In genomic region chr12:26939192-26939832, GRCh38 we compare ENCODE assay signal across 1 cellular context.
TF ChIP-seq lines count a peak whose summit lies in the region.

No MANE protein-coding gene starts in this region.

TF ChIP-seq in K562, 482 proteins besides CTCF, POLR2A, EP300 and RAD21 (continued from another document):
- TF ChIP-seq, protein P1, sequence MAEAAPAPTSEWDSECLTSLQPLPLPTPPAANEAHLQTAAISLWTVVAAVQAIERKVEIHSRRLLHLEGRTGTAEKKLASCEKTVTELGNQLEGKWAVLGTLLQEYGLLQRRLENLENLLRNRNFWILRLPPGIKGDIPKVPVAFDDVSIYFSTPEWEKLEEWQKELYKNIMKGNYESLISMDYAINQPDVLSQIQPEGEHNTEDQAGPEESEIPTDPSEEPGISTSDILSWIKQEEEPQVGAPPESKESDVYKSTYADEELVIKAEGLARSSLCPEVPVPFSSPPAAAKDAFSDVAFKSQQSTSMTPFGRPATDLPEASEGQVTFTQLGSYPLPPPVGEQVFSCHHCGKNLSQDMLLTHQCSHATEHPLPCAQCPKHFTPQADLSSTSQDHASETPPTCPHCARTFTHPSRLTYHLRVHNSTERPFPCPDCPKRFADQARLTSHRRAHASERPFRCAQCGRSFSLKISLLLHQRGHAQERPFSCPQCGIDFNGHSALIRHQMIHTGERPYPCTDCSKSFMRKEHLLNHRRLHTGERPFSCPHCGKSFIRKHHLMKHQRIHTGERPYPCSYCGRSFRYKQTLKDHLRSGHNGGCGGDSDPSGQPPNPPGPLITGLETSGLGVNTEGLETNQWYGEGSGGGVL (CRISPR knock-in tag; IDR thresholded peaks at IDR 0.05): no peak
- TF ChIP-seq HDAC1 (IDR thresholded peaks at IDR 0.05): peak in 1 of 2 experiments; percentile 77; a peak in 2 of 4 replicates
- TF ChIP-seq SIN3A (IDR thresholded peaks at IDR 0.05; ENCODE audit: borderline replicate concordance in 2 of 2, control insufficient read depth in 1 of 2, low read depth in 2 of 2, low read length in 2 of 2): peak; percentile 66 to 71; a peak in 2 of 4 replicates
- TF ChIP-seq NCOA4 (IDR thresholded peaks at IDR 0.05; ENCODE audit: partially characterized antibody): no peak
- no peak for TF ChIP-seq ZNF764 (CRISPR knock-in tag; IDR thresholded peaks at IDR 0.05; ENCODE audit: low read depth)
- no peak for TF ChIP-seq BCLAF1 (IDR thresholded peaks at IDR 0.05; ENCODE audit: borderline replicate concordance in 1 of 2, control insufficient read depth in 1 of 2, low read depth in 2 of 2, low read length in 1 of 2)
- TF ChIP-seq MNT (conservative IDR thresholded peaks at IDR 0.05): peak; percentile 51 to 69; a peak in 3 of 4 replicates
- no peak for TF ChIP-seq KAT7 (CRISPR knock-in tag; IDR thresholded peaks at IDR 0.05; ENCODE audit: borderline replicate concordance)
- TF ChIP-seq NR2C1 (IDR thresholded peaks at IDR 0.05): no peak
- TF ChIP-seq NR2C1 (tag; IDR thresholded peaks at IDR 0.05): no peak
- no peak for TF ChIP-seq LARP7 (IDR thresholded peaks at IDR 0.05)
- TF ChIP-seq DNMT1 (IDR thresholded peaks at IDR 0.05): no peak
- 0 out of 2 replicates have a peak, but pooled peaks have one; percentile 34 for TF ChIP-seq SPI1 (IDR thresholded peaks at IDR 0.05; ENCODE audit: borderline replicate concordance, low read depth, low read length)
- TF ChIP-seq NFYB (IDR thresholded peaks at IDR 0.05; ENCODE audit: extremely low read depth, insufficient read length): no peak
- TF ChIP-seq ZNF583 (CRISPR knock-in tag; IDR thresholded peaks at IDR 0.05): 0 out of 2 replicates have a peak, but pooled peaks have one; percentile 48
- TF ChIP-seq MEIS2 (IDR thresholded peaks at IDR 0.05; ENCODE audit: partially characterized antibody): peak; percentile 96
- TF ChIP-seq ZNF318 (IDR thresholded peaks at IDR 0.05; ENCODE audit: borderline replicate concordance in 1 of 2, low read depth in 1 of 2): no peak
- no peak for TF ChIP-seq KLF6 (CRISPR knock-in tag; IDR thresholded peaks at IDR 0.05; ENCODE audit: borderline replicate concordance)
- no peak for TF ChIP-seq NFXL1 (CRISPR knock-in tag; IDR thresholded peaks at IDR 0.05)
- no peak for TF ChIP-seq ZNF197 (CRISPR knock-in tag; IDR thresholded peaks at IDR 0.05; ENCODE audit: low read depth)
- TF ChIP-seq, protein P2, sequence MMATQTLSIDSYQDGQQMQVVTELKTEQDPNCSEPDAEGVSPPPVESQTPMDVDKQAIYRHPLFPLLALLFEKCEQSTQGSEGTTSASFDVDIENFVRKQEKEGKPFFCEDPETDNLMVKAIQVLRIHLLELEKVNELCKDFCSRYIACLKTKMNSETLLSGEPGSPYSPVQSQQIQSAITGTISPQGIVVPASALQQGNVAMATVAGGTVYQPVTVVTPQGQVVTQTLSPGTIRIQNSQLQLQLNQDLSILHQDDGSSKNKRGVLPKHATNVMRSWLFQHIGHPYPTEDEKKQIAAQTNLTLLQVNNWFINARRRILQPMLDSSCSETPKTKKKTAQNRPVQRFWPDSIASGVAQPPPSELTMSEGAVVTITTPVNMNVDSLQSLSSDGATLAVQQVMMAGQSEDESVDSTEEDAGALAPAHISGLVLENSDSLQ (IDR thresholded peaks at IDR 0.05): peak; percentile 91
- TF ChIP-seq POLR2H (tag; IDR thresholded peaks at IDR 0.05; ENCODE audit: low read depth): no peak
- TF ChIP-seq ZNF316 (IDR thresholded peaks at IDR 0.05): peak; percentile 62
- TF ChIP-seq HCFC1 (IDR thresholded peaks at IDR 0.05; ENCODE audit: low read depth, low read length): no peak
- TF ChIP-seq FOXK2 (conservative IDR thresholded peaks at IDR 0.05 in 1 of 2, IDR thresholded peaks at IDR 0.05 in 1 of 2; ENCODE audit: low read depth in 2 of 2): peak in 1 of 2 experiments; percentile 78; a peak in 2 of 4 replicates
- TF ChIP-seq C11orf30 (IDR thresholded peaks at IDR 0.05; ENCODE audit: low read depth): peak; percentile 41
- TF ChIP-seq RCOR1 (IDR thresholded peaks at IDR 0.05; ENCODE audit: borderline replicate concordance in 1 of 2, low read depth in 2 of 2, low read length in 2 of 2): no peak
- no peak for TF ChIP-seq ZNF12 (CRISPR knock-in tag; IDR thresholded peaks at IDR 0.05)
- peak; percentile 14 for TF ChIP-seq TAF9B (IDR thresholded peaks at IDR 0.05; ENCODE audit: partially characterized antibody)
- no peak for TF ChIP-seq HMGN3 (IDR thresholded peaks at IDR 0.05; ENCODE audit: borderline replicate concordance, extremely low read depth, insufficient read length, low read depth, low read length)
- 0 out of 2 replicates have a peak, but pooled peaks have one; percentile 29 for TF ChIP-seq PBX2 (CRISPR knock-in tag; IDR thresholded peaks at IDR 0.05; ENCODE audit: low read depth)
- TF ChIP-seq PBX2 (tag; conservative IDR thresholded peaks at IDR 0.05; ENCODE audit: low read depth): peak; percentile 83
- TF ChIP-seq ZNF395 (CRISPR knock-in tag; IDR thresholded peaks at IDR 0.05): no peak
